In the genomic region with DNA sequence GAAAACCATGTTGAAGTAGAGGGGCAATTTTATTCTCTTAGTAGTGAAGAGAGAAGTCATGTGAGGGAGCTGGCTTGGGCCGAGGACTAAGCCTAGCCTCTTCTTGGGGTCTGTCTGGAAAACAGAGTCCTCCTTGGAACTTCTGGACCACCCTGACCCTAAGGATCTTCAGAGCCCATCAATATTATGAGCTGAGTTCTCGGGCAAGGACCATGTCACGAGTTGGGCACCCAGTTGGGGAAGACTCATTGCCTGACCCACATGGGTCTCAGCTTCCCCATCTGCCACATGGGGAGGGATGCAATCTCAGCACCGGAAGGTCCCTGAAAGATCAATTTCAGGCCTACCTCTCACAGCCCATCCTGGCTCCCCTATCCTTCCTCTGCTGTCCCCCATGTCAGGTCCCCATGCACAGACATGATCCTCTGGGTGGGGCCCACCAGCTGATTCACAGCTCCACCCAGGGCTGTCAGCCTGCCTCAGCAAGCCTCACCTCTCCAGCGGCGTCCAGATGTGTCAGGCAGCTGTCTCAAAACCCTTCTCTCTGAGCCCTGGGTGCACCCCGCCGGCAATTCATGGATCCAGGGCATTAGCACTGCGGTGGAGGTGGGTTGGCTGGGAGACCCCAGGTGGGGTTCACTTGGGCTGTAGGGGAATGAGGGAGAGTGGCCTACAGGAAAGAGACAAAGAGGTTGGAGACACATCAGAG, we compare ENCODE assay signal across 1 cellular context.
TF ChIP-seq lines count a peak whose summit lies in the region.

No MANE protein-coding gene starts in this region.

TF ChIP-seq in GM12891, 5 proteins besides CTCF, POLR2A, EP300 and RAD21 (continued from another document):
- no peak for TF ChIP-seq PAX5 (IDR thresholded peaks at IDR 0.05; ENCODE audit: insufficient read depth, low read length, severe bottlenecking)
- TF ChIP-seq SPI1 (IDR thresholded peaks at IDR 0.05; ENCODE audit: low read depth, low read length), result no peak
